In genomic region chr15:93866441-93866840, GRCh38 we compare ENCODE assay signal across 16 cellular contexts.
"Had no signal": no experiment of that assay in that cellular context is flagged by ENCODE, and none has a peak within 500 bp of the region (broad histone marks: within the 10 kb centered on the region; RNA-seq: fewer than 3 reads in every experiment).

No MANE protein-coding gene starts in this region.

- H3K27me3 Mint-ChIP-seq: type B pancreatic cell had no signal

- H3K36me3 Mint-ChIP-seq: activated CD4-positive, alpha-beta memory T cell treated with anti-CD3 and anti-CD28 coated beads for 36 hours; activated naive CD8-positive, alpha-beta T cell treated with anti-CD3 and anti-CD28 coated beads for 36 hours; natural killer cell treated with Interleukin-12 subunit alpha and Interleukin-12 subunit beta and Interleukin-15 and Interleukin-18, amount 100 ng/mL, for 72 hours; type B pancreatic cell had no signal

- H3K4me3 ChIP-seq: coronary artery, thoracic aorta had no signal

- H3K4me3 Mint-ChIP-seq: activated CD4-positive, alpha-beta memory T cell treated with anti-CD3 and anti-CD28 coated beads for 36 hours; activated naive CD8-positive, alpha-beta T cell treated with anti-CD3 and anti-CD28 coated beads for 36 hours; natural killer cell treated with Interleukin-12 subunit alpha and Interleukin-12 subunit beta and Interleukin-15 and Interleukin-18, amount 100 ng/mL, for 72 hours; type B pancreatic cell had no signal

- H3K27ac Mint-ChIP-seq: activated CD4-positive, alpha-beta memory T cell treated with anti-CD3 and anti-CD28 coated beads for 36 hours; activated naive CD8-positive, alpha-beta T cell treated with anti-CD3 and anti-CD28 coated beads for 36 hours; natural killer cell treated with Interleukin-12 subunit alpha and Interleukin-12 subunit beta and Interleukin-15 and Interleukin-18, amount 100 ng/mL, for 72 hours; type B pancreatic cell had no signal

- H3K36me3 ChIP-seq: thoracic aorta had no signal

- ATAC-seq: natural killer cell treated with Interleukin-12 subunit alpha and Interleukin-12 subunit beta and Interleukin-15 and Interleukin-18, amount 100 ng/mL, for 72 hours had no signal

- H3K4me1 ChIP-seq: parathyroid adenoma had no signal

- H3K9me3 Mint-ChIP-seq: activated CD4-positive, alpha-beta memory T cell treated with anti-CD3 and anti-CD28 coated beads for 36 hours; activated naive CD8-positive, alpha-beta T cell treated with anti-CD3 and anti-CD28 coated beads for 36 hours; natural killer cell treated with Interleukin-12 subunit alpha and Interleukin-12 subunit beta and Interleukin-15 and Interleukin-18, amount 100 ng/mL, for 72 hours; type B pancreatic cell had no signal

- FAIRE-seq: bronchial epithelial cell had no signal

- DNase-seq: activated CD4-positive, alpha-beta memory T cell treated with anti-CD3 and anti-CD28 coated beads for 36 hours; activated CD4-positive, alpha-beta T cell treated with anti-CD3 and anti-CD28 coated beads for 48 hours; activated naive CD4-positive, alpha-beta T cell treated with Interleukin-2 at 50 U/mL for 16 hours; activated naive CD8-positive, alpha-beta T cell treated with anti-CD3 and anti-CD28 coated beads for 36 hours; activated T-cell treated with anti-CD3 and anti-CD28 coated beads, Interleukin-2, amount 50 U/mL, for 48 hours; cerebellar nuclear complex; foreskin fibroblast; nucleus accumbens; stimulated activated CD4-positive, alpha-beta T cell treated with anti-CD3 and anti-CD28 coated beads, Interleukin-4, amount 100 ng/mL, for 24 hours; stimulated activated naive CD4-positive, alpha-beta T cell treated with Interleukin-2 at 50 U/mL for 16 hours had no signal

- H3K9me3 ChIP-seq: thoracic aorta had no signal

- H3K27ac ChIP-seq: coronary artery, parathyroid adenoma, thoracic aorta had no signal
